In genomic region chr9:101400120-101400519, GRCh38 we compare ENCODE assay signal across 10 cellular contexts. TPM values are rescaled to one million over a fixed set of nuclear protein-coding genes. Genes with fewer than 3 reads are reported as not detected.
DNase-seq lines count a peak whose midpoint lies in the region; ATAC-seq and TF ChIP-seq lines count a peak whose summit lies in the region.
"Had no signal": no experiment of that assay in that cellular context is flagged by ENCODE, and none has a peak within 500 bp of the region (broad histone marks: within the 10 kb centered on the region; RNA-seq: fewer than 3 reads in every experiment).

No MANE protein-coding gene starts in this region.

- no peaks in the 10 kb centered on the region for H3K27me3 ChIP-seq in breast epithelium

- CTCF ChIA-PET in AG04449 (lab: Yijun Ruan, JAX) = interaction anchor here (1.0 to 4.5 kb wide), 3 partner anchors 12 to 59 kb away, joined by 3 to 28 read pairs (median 4); no protein-coding TSS in a partner anchor

- peaks cover 0 to 3% of the 10 kb centered on the region in 2 donors for H3K4me1 ChIP-seq in breast epithelium

- peak overlapping the region; percentile 87 to 95 for H3K27ac ChIP-seq in breast epithelium

- no peak for ATAC-seq in GM18909 (IDR thresholded peaks at IDR 0.05; ENCODE audit: poor library complexity, unreplicated experiment)
- ATAC-seq in HG02642 (IDR thresholded peaks at IDR 0.05; ENCODE audit: poor library complexity, unreplicated experiment) = no peak

- peaks cover 24% of the 10 kb centered on the region for H3K36me3 ChIP-seq in breast epithelium

- H3K4me3 Mint-ChIP-seq in HFFc6 (peak overlapping the region; percentile 98), mesothelial cell of epicardium (peak overlapping the region; percentile 96)

- no peak for TF ChIP-seq POLR2A in breast epithelium (IDR thresholded peaks at IDR 0.05)

- TF ChIP-seq CTCF in AG04449 (IDR thresholded peaks at IDR 0.05; ENCODE audit: insufficient read depth, low read length, missing control alignments) = no peak
- TF ChIP-seq CTCF in HFFc6 (IDR thresholded peaks at IDR 0.05) = no peak
- TF ChIP-seq CTCF in breast epithelium (IDR thresholded peaks at IDR 0.05) = no peak
- no peak for TF ChIP-seq CTCF in mesothelial cell of epicardium (IDR thresholded peaks at IDR 0.05; ENCODE audit: unreplicated experiment)

- H3K27me3 Mint-ChIP-seq in HFFc6 (ENCODE audit: insufficient read depth) (peaks cover 3% of the 10 kb centered on the region), mesothelial cell of epicardium (ENCODE audit: low read depth) (no peaks in the 10 kb centered on the region)

- H3K4me3 ChIP-seq in AG04449 (ENCODE audit: low read depth, low read length) (peak overlapping the region; percentile 72), breast epithelium (peak overlapping the region; percentile 78 to 81 (median 80))

- POLR2A ChIA-PET in AG04449 (lab: Yijun Ruan, JAX) = no interaction called here

- DNase-seq in AG04449 (ENCODE audit: low read depth, low spot score) = no peak
- DNase-seq in HFFc6 = no peak
- DNase-seq in breast epithelium (ENCODE audit: low spot score in 2 of 2) = no peak
- no peak for DNase-seq in mesothelial cell of epicardium (ENCODE audit: low spot score in 2 of 2, unreplicated experiment in 2 of 2)
- DNase-seq in NCI-H82 treated with DMSO at 0.1 percent for 48 hours (lab: John Stamatoyannopoulos, UW; ENCODE audit: unreplicated experiment) = no peak
- DNase-seq in 8988T = no peak
- DNase-seq: stimulated activated CD4-positive, alpha-beta T cell treated with anti-CD3 and anti-CD28 coated beads, Interleukin-1b, Interleukin-23, amount 100 ng/mL, for 48 hours had no signal

- H3K9me3 Mint-ChIP-seq in HFFc6 (peaks cover 12% of the 10 kb centered on the region), mesothelial cell of epicardium (peaks cover 50% of the 10 kb centered on the region)

- H3K36me3 Mint-ChIP-seq in HFFc6 (ENCODE audit: low read depth) (peaks cover 70% of the 10 kb centered on the region), mesothelial cell of epicardium (peaks cover 67% of the 10 kb centered on the region)

- intact Hi-C loops in breast epithelium (cut with DNase I; ENCODE audit: low total_unique reads) = no loop called here

- peaks cover 39% of the 10 kb centered on the region for H3K4me1 Mint-ChIP-seq in HFFc6 (ENCODE audit: low read depth)
- peaks cover 33% of the 10 kb centered on the region for H3K4me1 Mint-ChIP-seq in mesothelial cell of epicardium

- H3K27ac Mint-ChIP-seq in HFFc6 (peak overlapping the region; percentile 60; the same call in 1 of the 2 replicates), mesothelial cell of epicardium (peak overlapping the region; percentile 16)

- peaks cover 6 to 41% of the 10 kb centered on the region in 2 donors for H3K9me3 ChIP-seq in breast epithelium

RNA-seq across cellular contexts. Expression of gene ZNF189, which starts 1.5 kb away (rescaled TPM):
- 10 to 100 TPM; 10.2 to 11.6 (median 11.2) TPM for total RNA-seq in HFFc6 (2021; fragmentation: NEBNext Ultra II Directional; extraction: Animal tissue kit (Norgen Biotek cat#: 25700))
- total RNA-seq in breast epithelium (10 to 100 TPM; 20.2 to 32.1 (median 23.9) TPM), mesothelial cell of epicardium (29.4 to 32.1 TPM (median 30.1 TPM) in 3 replicates)

RNA-seq across cellular contexts. Expression of gene MRPL50, which starts 1.7 kb away (rescaled TPM):
- total RNA-seq in HFFc6 (2021; fragmentation: NEBNext Ultra II Directional; extraction: Animal tissue kit (Norgen Biotek cat#: 25700)) = 10 to 100 TPM in 4 of 6 experiments, 1 to 10 TPM in 2; 9.6 to 11.2 (median 10.4) TPM
- total RNA-seq in breast epithelium (10 to 100 TPM in 2 of 3 donors, 1 to 10 TPM in 1; 9.4 to 21.2 (median 14.7) TPM), mesothelial cell of epicardium (9.5 to 11.0 TPM (median 10.2 TPM) in 3 replicates)

RNA-seq across cellular contexts. Expression of gene BAAT, which starts 15.3 kb away (rescaled TPM):
- total RNA-seq in HFFc6 (2021; fragmentation: NEBNext Ultra II Directional; extraction: Animal tissue kit (Norgen Biotek cat#: 25700)) = under 1 TPM in 1 of 6 experiments, not detected in 5; 0.08 TPM
- total RNA-seq in breast epithelium (under 1 TPM in 1 of 3 donors, not detected in 2; 0.16 TPM), mesothelial cell of epicardium (0.07 TPM in 2 of 3 replicates, not detected in the other)

RNA-seq across cellular contexts. Expression of gene ALDOB, which starts 35.5 kb away (rescaled TPM):
- not detected for total RNA-seq in HFFc6 (2021; fragmentation: NEBNext Ultra II Directional; extraction: Animal tissue kit (Norgen Biotek cat#: 25700))
- total RNA-seq in breast epithelium (under 1 TPM in 1 of 3 donors, not detected in 2; 0.66 TPM), mesothelial cell of epicardium (not detected in 3 replicates)
- total RNA-seq: bronchial epithelial cell had no signal
